11 cellular contexts compared by ENCODE assay signal in genomic region chr1:210294991-210295773, GRCh38. TPM values are rescaled to one million over a fixed set of nuclear protein-coding genes. Genes with fewer than 3 reads are reported as not detected.
DNase-seq lines count a peak whose midpoint lies in the region; ATAC-seq, FAIRE-seq and TF ChIP-seq lines count a peak whose summit lies in the region.
"Had no signal": no experiment of that assay in that cellular context is flagged by ENCODE, and none has a peak within 500 bp of the region (broad histone marks: within the 10 kb centered on the region; RNA-seq: fewer than 3 reads in every experiment).

No MANE protein-coding gene starts in this region.

- no peak overlapping the region for H3K27ac Mint-ChIP-seq in activated naive CD4-positive, alpha-beta T cell treated with anti-CD3 and anti-CD28 coated beads for 36 hours
- H3K27ac Mint-ChIP-seq in activated CD8-positive, alpha-beta memory T cell treated with anti-CD3 and anti-CD28 coated beads, Interleukin-2, amount 10 ng/mL, durations not matched to agents 7 days and 5 days: no peak overlapping the region
- H3K27ac Mint-ChIP-seq: T-helper 17 cell had no signal

- H3K4me1 ChIP-seq in psoas muscle (peaks cover 12% of the 10 kb centered on the region), spleen (peaks cover 3 to 14% (median 12%) of the 10 kb centered on the region in 6 donors)

- WGBS in psoas muscle, 3 donors: 55 to 74% (median 61%) methylated on average over 10 of the region's 10 CpGs
- 61 to 74% (median 70%) methylated on average over 10 of the region's 10 CpGs for WGBS in spleen, 5 donors

- H3K4me1 Mint-ChIP-seq in activated naive CD4-positive, alpha-beta T cell treated with anti-CD3 and anti-CD28 coated beads for 36 hours (ENCODE audit: low read depth): no peaks in the 10 kb centered on the region
- H3K4me1 Mint-ChIP-seq in activated CD8-positive, alpha-beta memory T cell treated with anti-CD3 and anti-CD28 coated beads, Interleukin-2, amount 10 ng/mL, durations not matched to agents 7 days and 5 days: peaks cover 2% of the 10 kb centered on the region

- peak; percentile 95 for FAIRE-seq in G401.6 (lab: Jason Lieb, UNC)
- FAIRE-seq: GM12878 had no signal

- H3K27me3 Mint-ChIP-seq in activated naive CD4-positive, alpha-beta T cell treated with anti-CD3 and anti-CD28 coated beads for 36 hours (ENCODE audit: low read depth): peaks cover 37% of the 10 kb centered on the region
- peaks cover 58% of the 10 kb centered on the region for H3K27me3 Mint-ChIP-seq in activated CD8-positive, alpha-beta memory T cell treated with anti-CD3 and anti-CD28 coated beads, Interleukin-2, amount 10 ng/mL, durations not matched to agents 7 days and 5 days

- H3K27ac ChIP-seq in psoas muscle (no peak overlapping the region), spleen (no peak overlapping the region)

- H3K9me3 ChIP-seq in psoas muscle: no peaks in the 10 kb centered on the region
- no peaks in the 10 kb centered on the region for H3K9me3 ChIP-seq in spleen

- H3K4me3 ChIP-seq in fibroblast of villous mesenchyme (ENCODE audit: low read depth, low read length) (no peak overlapping the region), psoas muscle (no peak overlapping the region), spleen (no peak overlapping the region)
- H3K4me3 ChIP-seq: GM12878 had no signal

- no peak for ATAC-seq in psoas muscle
- ATAC-seq in activated CD8-positive, alpha-beta memory T cell treated with anti-CD3 and anti-CD28 coated beads, Interleukin-2, amount 10 ng/mL, durations not matched to agents 7 days and 5 days: no peak
- ATAC-seq: T-helper 17 cell had no signal

- DNase-seq in NCI-H82 (lab: John Stamatoyannopoulos, UW): peak; percentile 97
- DNase-seq in fibroblast of villous mesenchyme (ENCODE audit: low read depth): peak; percentile 69
- DNase-seq in psoas muscle: peak; percentile 41 to 61
- no peak for DNase-seq in activated CD8-positive, alpha-beta memory T cell treated with anti-CD3 and anti-CD28 coated beads, Interleukin-2, amount 50 U/mL, for 48 hours
- no peak for DNase-seq in spleen
- no peak for DNase-seq in activated naive CD4-positive, alpha-beta T cell treated with anti-CD3 and anti-CD28 coated beads for 36 hours
- DNase-seq in activated CD8-positive, alpha-beta memory T cell treated with anti-CD3 and anti-CD28 coated beads, Interleukin-2, amount 10 ng/mL, durations not matched to agents 7 days and 5 days: no peak
- DNase-seq: effector CD4-positive, alpha-beta T cell; T-helper 17 cell had no signal

- H3K27me3 ChIP-seq in psoas muscle (ENCODE audit: insufficient read depth in 3 of 3, low read length in 2 of 3): no peaks in the 10 kb centered on the region
- H3K27me3 ChIP-seq in spleen (replicated peaks in 1 of 7): peaks cover 5 to 62% (median 25%) of the 10 kb centered on the region in 7 donors

- H3K36me3 ChIP-seq in psoas muscle (ENCODE audit: insufficient read depth in 1 of 2, low read depth in 1 of 2): no peaks in the 10 kb centered on the region
- H3K36me3 ChIP-seq in spleen: no peaks in the 10 kb centered on the region

- CTCF ChIA-PET in activated naive CD4-positive, alpha-beta T cell treated with anti-CD3 and anti-CD28 coated beads for 36 hours (lab: Charles Lee): interaction anchor here (0.9 kb wide), 1 partner anchor 71 kb away, joined by 3 read pairs; no protein-coding TSS in a partner anchor
- CTCF ChIA-PET in activated CD8-positive, alpha-beta memory T cell treated with anti-CD3 and anti-CD28 coated beads, Interleukin-2, amount 10 ng/mL, durations not matched to agents 7 days and 5 days (lab: Charles Lee): no interaction called here

- intact Hi-C loops in psoas muscle (cut with DNase I) (no loop called here), spleen (cut with DNase I; ENCODE audit: low total_unique reads) (no loop called here)
- intact Hi-C loops in activated naive CD4-positive, alpha-beta T cell treated with anti-CD3 and anti-CD28 coated beads for 36 hours (cut with micrococcal nuclease): no loop called here

- H3K36me3 Mint-ChIP-seq in activated naive CD4-positive, alpha-beta T cell treated with anti-CD3 and anti-CD28 coated beads for 36 hours (ENCODE audit: low read depth): no peaks in the 10 kb centered on the region
- no peaks in the 10 kb centered on the region for H3K36me3 Mint-ChIP-seq in activated CD8-positive, alpha-beta memory T cell treated with anti-CD3 and anti-CD28 coated beads, Interleukin-2, amount 10 ng/mL, durations not matched to agents 7 days and 5 days

- H3K4me3 Mint-ChIP-seq in activated naive CD4-positive, alpha-beta T cell treated with anti-CD3 and anti-CD28 coated beads for 36 hours: no peak overlapping the region
- no peak overlapping the region for H3K4me3 Mint-ChIP-seq in activated CD8-positive, alpha-beta memory T cell treated with anti-CD3 and anti-CD28 coated beads, Interleukin-2, amount 10 ng/mL, durations not matched to agents 7 days and 5 days
- H3K4me3 Mint-ChIP-seq: T-helper 17 cell had no signal

- H3K9me3 Mint-ChIP-seq in activated naive CD4-positive, alpha-beta T cell treated with anti-CD3 and anti-CD28 coated beads for 36 hours: no peaks in the 10 kb centered on the region
- no peaks in the 10 kb centered on the region for H3K9me3 Mint-ChIP-seq in activated CD8-positive, alpha-beta memory T cell treated with anti-CD3 and anti-CD28 coated beads, Interleukin-2, amount 10 ng/mL, durations not matched to agents 7 days and 5 days (ENCODE audit: low read depth)

- TF ChIP-seq POLR2A in spleen (IDR thresholded peaks at IDR 0.05): no peak

- TF ChIP-seq CTCF in fibroblast of villous mesenchyme (IDR thresholded peaks at IDR 0.05; ENCODE audit: insufficient read depth, low read depth, low read length): no peak
- TF ChIP-seq CTCF in psoas muscle (IDR thresholded peaks at IDR 0.05): no peak
- TF ChIP-seq CTCF in spleen (IDR thresholded peaks at IDR 0.05 in 8 of 11, conservative IDR thresholded peaks at IDR 0.05 in 3 of 11): no peak

RNA-seq across cellular contexts. Expression of gene HHAT, which starts 33.5 kb away (rescaled TPM):
- total RNA-seq in fibroblast of villous mesenchyme: 9.0 and 15.1 TPM in 2 replicates
- under 1 TPM; 0.12 to 0.64 (median 0.17) TPM for total RNA-seq in psoas muscle
- under 1 TPM; 0.11 to 0.17 (median 0.16) TPM for polyA plus RNA-seq in psoas muscle
- total RNA-seq in spleen: 1 to 10 TPM; 3.2 to 8.8 (median 5.4) TPM
- polyA plus RNA-seq in spleen: 1 to 10 TPM; 1.3 to 1.8 (median 1.7) TPM
- total RNA-seq in activated naive CD4-positive, alpha-beta T cell treated with anti-CD3 and anti-CD28 coated beads for 36 hours: 1 to 10 TPM; 3.6 to 3.9 TPM
- total RNA-seq in activated CD8-positive, alpha-beta memory T cell treated with anti-CD3 and anti-CD28 coated beads, Interleukin-2, amount 10 ng/mL, durations not matched to agents 7 days and 5 days: under 1 TPM; 0.23 to 0.64 TPM

Comparison
In these comparisons a context has a peak if more than half of its experiments do, and no peak if none do; other contexts are left out.
1. DNase-seq: peak in NCI-H82 (single experiment), fibroblast of villous mesenchyme (single experiment) and psoas muscle (2 of 2); none in activated CD8-positive, alpha-beta memory T cell treated with anti-CD3 and anti-CD28 coated beads, Interleukin-2, amount 50 U/mL, for 48 hours (single experiment), spleen (single experiment), activated naive CD4-positive, alpha-beta T cell treated with anti-CD3 and anti-CD28 coated beads for 36 hours (single experiment) and activated CD8-positive, alpha-beta memory T cell treated with anti-CD3 and anti-CD28 coated beads, Interleukin-2, amount 10 ng/mL, durations not matched to agents 7 days and 5 days (single experiment).